Comparison of ENCODE assay signal across 24 cellular contexts in genomic region chr2:12841021-12841420, GRCh38.
"Had no signal": no experiment of that assay in that cellular context is flagged by ENCODE, and none has a peak within 500 bp of the region (broad histone marks: within the 10 kb centered on the region; RNA-seq: fewer than 3 reads in every experiment).

No MANE protein-coding gene starts in this region.

- H3K36me3 ChIP-seq: colonic mucosa, esophagus muscularis mucosa, esophagus squamous epithelium, gastrocnemius medialis, gastroesophageal sphincter, heart left ventricle, heart right ventricle had no signal

- H3K4me3 Mint-ChIP-seq: dendritic cell treated with granulocyte-macrophage colony-stimulating factor and Interleukin-4, amounts not matched to agents 40 ng/mL and 50 ng/mL, for 4 days; effector memory CD8-positive, alpha-beta T cell; endodermal cell had no signal

- H3K4me1 ChIP-seq: colonic mucosa, esophagus squamous epithelium, foreskin keratinocyte, gastrocnemius medialis had no signal

- H3K9me3 ChIP-seq: colonic mucosa, esophagus muscularis mucosa, esophagus squamous epithelium, gastrocnemius medialis, gastroesophageal sphincter, heart left ventricle, heart right ventricle had no signal

- DNase-seq: colonic mucosa; cortex of kidney; dermis blood vessel endothelial cell; dorsolateral prefrontal cortex; effector CD4-positive, alpha-beta T cell; effector CD8-positive, alpha-beta T cell; effector memory CD4-positive, alpha-beta T cell; effector memory CD8-positive, alpha-beta T cell; endodermal cell; erythroblast; esophagus squamous epithelium; foreskin fibroblast; foreskin keratinocyte; foreskin melanocyte; gastrocnemius medialis; glutamatergic neuron; head of caudate nucleus; heart left ventricle; heart right ventricle had no signal

- H3K4me1 Mint-ChIP-seq: endodermal cell had no signal

- H3K27ac ChIP-seq: colonic mucosa, coronary artery, dorsolateral prefrontal cortex, epithelial cell of prostate, esophagus muscularis mucosa, esophagus squamous epithelium, foreskin keratinocyte, gastrocnemius medialis, gastroesophageal sphincter, heart left ventricle, heart right ventricle had no signal

- H3K4me3 ChIP-seq: colonic mucosa, coronary artery, dorsolateral prefrontal cortex, esophagus muscularis mucosa, esophagus squamous epithelium, gastrocnemius medialis, gastroesophageal sphincter, heart left ventricle, heart right ventricle had no signal

- H3K9me3 Mint-ChIP-seq: dendritic cell treated with granulocyte-macrophage colony-stimulating factor and Interleukin-4, amounts not matched to agents 40 ng/mL and 50 ng/mL, for 4 days; effector memory CD8-positive, alpha-beta T cell; endodermal cell had no signal

- H3K27me3 ChIP-seq: colonic mucosa, esophagus muscularis mucosa, foreskin keratinocyte, gastrocnemius medialis, gastroesophageal sphincter, heart left ventricle, heart right ventricle had no signal

- H3K27ac Mint-ChIP-seq: dendritic cell treated with granulocyte-macrophage colony-stimulating factor and Interleukin-4, amounts not matched to agents 40 ng/mL and 50 ng/mL, for 4 days; effector memory CD8-positive, alpha-beta T cell; endodermal cell had no signal
